10 cellular contexts compared by ENCODE assay signal in genomic region chr19:4638330-4638729, GRCh38. TPM values are rescaled to one million over a fixed set of nuclear protein-coding genes. Genes with fewer than 3 reads are reported as not detected.
A peak's percentile ranks its signal among the peaks of the same experiment; 100 is the strongest.
DNase-seq lines count a peak whose midpoint lies in the region; ATAC-seq and TF ChIP-seq lines count a peak whose summit lies in the region.
"Had no signal": no experiment of that assay in that cellular context is flagged by ENCODE, and none has a peak within 500 bp of the region (broad histone marks: within the 10 kb centered on the region; RNA-seq: fewer than 3 reads in every experiment).

No MANE protein-coding gene starts in this region.

- H3K4me2 ChIP-seq in OCI-LY3 (ENCODE audit: low read length) = peak overlapping the region; percentile 59

- intact Hi-C loops in dorsolateral prefrontal cortex (cut with DNase I) = loop anchor here (5.0 kb wide), 2 partner anchors 61 to 81 kb away; partner anchors contain the start of gene SEMA6B (in 1 of the 2)
- intact Hi-C loops in natural killer cell (cut with micrococcal nuclease) = loop anchor here (5.0 kb wide), 1 partner anchor 41 kb away; no protein-coding TSS in a partner anchor

- peak overlapping the region; percentile 17 for H3K4me3 Mint-ChIP-seq in natural killer cell

- H3K27ac ChIP-seq in C4-2B (peak overlapping the region; percentile 27; the same call in 1 of the 2 replicates), OCI-LY3 (ENCODE audit: low read length) (peak overlapping the region; percentile 81), dorsolateral prefrontal cortex (peak overlapping the region in 45 of 59 donors; percentile 1 to 76 (median 50))

- H3K9me3 ChIP-seq in OCI-LY3 (ENCODE audit: insufficient read depth, low read length) (no peaks in the 10 kb centered on the region), BE2C (no peaks in the 10 kb centered on the region)

- H3K27ac Mint-ChIP-seq in natural killer cell = peak overlapping the region; percentile 94 to 99

- peak overlapping the region; percentile 71 for H3K9ac ChIP-seq in OCI-LY3 (ENCODE audit: low read length)

- H3K4me1 Mint-ChIP-seq in natural killer cell = peaks cover 13 to 32% of the 10 kb centered on the region in 2 donors

- H3K4me3 ChIP-seq in OCI-LY3 (ENCODE audit: low read length) (peak overlapping the region; percentile 41), dorsolateral prefrontal cortex (peak overlapping the region in 25 of 59 donors; percentile 26 to 82 (median 72)), BE2C (ENCODE audit: low read depth, low read length) (no peak overlapping the region)

- H4K20me1 ChIP-seq in OCI-LY3 (ENCODE audit: insufficient read depth, low read length) = no peaks in the 10 kb centered on the region

- peaks cover 25% of the 10 kb centered on the region for H3K79me2 ChIP-seq in OCI-LY3 (ENCODE audit: low read length)

- H3K27me3 Mint-ChIP-seq in natural killer cell (ENCODE audit: low read depth in 2 of 2) = no peaks in the 10 kb centered on the region

- DNase-seq in dorsolateral prefrontal cortex (no peak), natural killer cell (no peak), DMS114 treated with DMSO at 0.1 percent for 48 hours (lab: John Stamatoyannopoulos, UW; ENCODE audit: unreplicated experiment) (no peak), NCI-H2171 (lab: John Stamatoyannopoulos, UW) (no peak), BE2C (no peak), A172 (ENCODE audit: low spot score) (no peak)
- DNase-seq: left cardiac atrium, RPMI8226 had no signal

- no peaks in the 10 kb centered on the region for H3K36me3 Mint-ChIP-seq in natural killer cell

- ATAC-seq in natural killer cell = no peak

- no peaks in the 10 kb centered on the region for H3K9me3 Mint-ChIP-seq in natural killer cell

- no peak for TF ChIP-seq CTCF in C4-2B (conservative IDR thresholded peaks at IDR 0.05)
- TF ChIP-seq CTCF in OCI-LY3 (IDR thresholded peaks at IDR 0.05; ENCODE audit: low read depth, low read length) = no peak
- no peak for TF ChIP-seq CTCF in dorsolateral prefrontal cortex (IDR thresholded peaks at IDR 0.05 in 54 of 56, conservative IDR thresholded peaks at IDR 0.05 in 2 of 56; ENCODE audit: low read depth in 1 of 56, partially characterized antibody in 56 of 56)
- no peak for TF ChIP-seq CTCF in natural killer cell (IDR thresholded peaks at IDR 0.05)
- TF ChIP-seq CTCF in BE2C (IDR thresholded peaks at IDR 0.05; ENCODE audit: low read depth, low read length) = no peak

- H3K36me3 ChIP-seq in OCI-LY3 (replicated peaks; ENCODE audit: low read depth, low read length) (peaks cover 1% of the 10 kb centered on the region), BE2C (no peaks in the 10 kb centered on the region)

- no peak overlapping the region for H2AFZ ChIP-seq in OCI-LY3 (ENCODE audit: low read depth, low read length)

- peaks cover 4% of the 10 kb centered on the region; the same call in 1 of the 2 replicates for H3K27me3 ChIP-seq in OCI-LY3 (ENCODE audit: low read depth, low read length)
- no peaks in the 10 kb centered on the region for H3K27me3 ChIP-seq in dorsolateral prefrontal cortex
- no peaks in the 10 kb centered on the region for H3K27me3 ChIP-seq in BE2C

- H3K4me1 ChIP-seq in OCI-LY3 (ENCODE audit: low read length) (peaks cover 33% of the 10 kb centered on the region), BE2C (peaks cover 4% of the 10 kb centered on the region; the same call in 1 of the 2 replicates)

RNA-seq across cellular contexts. Expression of gene TNFAIP8L1, which starts 1.0 kb away (rescaled TPM):
- total RNA-seq in dorsolateral prefrontal cortex (10 to 100 TPM in 117 of 120 experiments, 1 to 10 TPM in 3; 6.5 to 31.1 (median 19.5) TPM), natural killer cell (10 to 100 TPM in 2 of 3 donors, 1 to 10 TPM in 1; 8.5 to 13.5 (median 13.3) TPM)
- 1.7 TPM for polyA plus RNA-seq in BE2C (2012; ENCODE audit: insufficient read depth, insufficient read length, low read depth)
- total RNA-seq in A172 (2014; rRNA removed; shearing (Covaris generic)) = 7.5 and 9.5 TPM in 2 replicates

RNA-seq across cellular contexts. Expression of gene MYDGF, which starts 31.8 kb away (rescaled TPM):
- total RNA-seq in dorsolateral prefrontal cortex (10 to 100 TPM; 18.4 to 49.7 (median 30.3) TPM), natural killer cell (10 to 100 TPM; 36.9 to 41.8 (median 37.2) TPM)
- polyA plus RNA-seq in BE2C (2012; ENCODE audit: insufficient read depth, insufficient read length, low read depth) = 319 TPM
- total RNA-seq in A172 (2014; rRNA removed; shearing (Covaris generic)) = 200 and 211 TPM in 2 replicates

Comparison
In these comparisons a context has a peak if more than half of its experiments do, and no peak if none do; other contexts are left out.
1. H3K27ac ChIP-seq: peak in every context shown above with its lines; median percentile 81 in OCI-LY3; 50 in dorsolateral prefrontal cortex; 27 in C4-2B.